ENCODE assay signal across 28 cellular contexts in the genomic region with DNA sequence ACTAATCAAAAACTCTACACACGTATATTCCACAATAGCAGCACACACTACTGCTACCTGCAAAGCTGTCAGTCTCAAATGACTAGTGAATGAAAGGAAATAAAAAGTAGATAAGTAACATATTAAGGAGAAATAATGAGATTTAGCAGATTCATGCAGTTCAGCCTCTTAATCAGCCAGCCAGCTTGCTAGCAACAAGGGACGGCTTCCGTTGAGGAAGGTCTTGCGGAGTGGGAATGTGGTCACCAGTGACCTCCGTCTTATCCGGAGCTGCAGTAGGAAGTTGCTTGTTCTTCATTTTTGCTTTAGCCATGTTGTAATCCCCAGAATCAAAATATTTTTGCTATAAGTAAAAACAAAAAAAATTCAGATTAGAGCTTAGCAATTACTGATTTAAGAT. TPM values are rescaled to one million over a fixed set of nuclear protein-coding genes. Genes with fewer than 3 reads are reported as not detected.
DNase-seq lines count a peak whose midpoint lies in the region; ATAC-seq and TF ChIP-seq lines count a peak whose summit lies in the region.
"Had no signal": no experiment of that assay in that cellular context is flagged by ENCODE, and none has a peak within 500 bp of the region (broad histone marks: within the 10 kb centered on the region; RNA-seq: fewer than 3 reads in every experiment).

No MANE protein-coding gene starts in this region.

- peaks cover under 1% of the 10 kb centered on the region for H3K9me3 Mint-ChIP-seq in dendritic cell treated with granulocyte-macrophage colony-stimulating factor and Interleukin-4, amounts not matched to agents 40 ng/mL and 50 ng/mL, for 4 days
- H3K9me3 Mint-ChIP-seq: mesothelial cell of epicardium; stimulated activated naive B cell treated with anti-CD40 and anti-IgM and Interleukin-4, amounts not matched to agents 10 μg/mL and 1 μg/mL and 100 μg/mL, for 72 hours; T-helper 1 cell treated with Interleukin-12 subunit alpha and Interleukin-12 subunit beta and Interleukin-4 antibody, amounts not matched to agents 30 μg/mL and 1 μg/mL, for 36 hours had no signal

- TF ChIP-seq CTCF in mucosa of descending colon (IDR thresholded peaks at IDR 0.05): no peak

- peak overlapping the region; percentile 83 for H3K27ac Mint-ChIP-seq in dendritic cell treated with granulocyte-macrophage colony-stimulating factor and Interleukin-4, amounts not matched to agents 40 ng/mL and 50 ng/mL, for 4 days
- H3K27ac Mint-ChIP-seq: activated naive CD8-positive, alpha-beta T cell treated with anti-CD3 and anti-CD28 coated beads, Interleukin-2, amount 10 ng/mL, durations not matched to agents 7 days and 5 days; mesothelial cell of epicardium; stimulated activated naive B cell treated with anti-CD40 and anti-IgM and Interleukin-4, amounts not matched to agents 10 μg/mL and 1 μg/mL and 100 μg/mL, for 72 hours; T-helper 1 cell treated with Interleukin-12 subunit alpha and Interleukin-12 subunit beta and Interleukin-4 antibody, amounts not matched to agents 30 μg/mL and 1 μg/mL, for 36 hours had no signal

- intact Hi-C loops in dendritic cell treated with granulocyte-macrophage colony-stimulating factor and Interleukin-4, amounts not matched to agents 40 ng/mL and 50 ng/mL, for 4 days (cut with micrococcal nuclease): no loop called here
- intact Hi-C loops in mucosa of descending colon (cut with DNase I, micrococcal nuclease): no loop called here

- no peaks in the 10 kb centered on the region for H3K4me1 ChIP-seq in mucosa of descending colon (ENCODE audit: low read depth)

- H3K27me3 Mint-ChIP-seq in dendritic cell treated with granulocyte-macrophage colony-stimulating factor and Interleukin-4, amounts not matched to agents 40 ng/mL and 50 ng/mL, for 4 days: no peaks in the 10 kb centered on the region
- H3K27me3 Mint-ChIP-seq: activated naive CD8-positive, alpha-beta T cell treated with anti-CD3 and anti-CD28 coated beads, Interleukin-2, amount 10 ng/mL, durations not matched to agents 7 days and 5 days; stimulated activated naive B cell treated with anti-CD40 and anti-IgM and Interleukin-4, amounts not matched to agents 10 μg/mL and 1 μg/mL and 100 μg/mL, for 72 hours had no signal

- H3K9me3 ChIP-seq in mucosa of descending colon: no peaks in the 10 kb centered on the region
- H3K9me3 ChIP-seq: HAP-1 had no signal

- H3K36me3 ChIP-seq in mucosa of descending colon (ENCODE audit: low read depth): no peaks in the 10 kb centered on the region

- peaks cover 22% of the 10 kb centered on the region for H3K4me1 Mint-ChIP-seq in dendritic cell treated with granulocyte-macrophage colony-stimulating factor and Interleukin-4, amounts not matched to agents 40 ng/mL and 50 ng/mL, for 4 days (ENCODE audit: low read depth)
- H3K4me1 Mint-ChIP-seq: mesothelial cell of epicardium had no signal

- no peak overlapping the region for H3K4me3 ChIP-seq in mucosa of descending colon
- H3K4me3 ChIP-seq: HAP-1, skin epidermis had no signal

- peak; percentile 77 for DNase-seq in CD1c-positive myeloid dendritic cell (ENCODE audit: extremely low spot score)
- DNase-seq in MV-4-11 (lab: John Stamatoyannopoulos, UW): peak; percentile 84
- DNase-seq in mucosa of descending colon: no peak
- no peak for DNase-seq in NCI-H2227 (lab: John Stamatoyannopoulos, UW; ENCODE audit: unreplicated experiment)
- DNase-seq: activated CD4-positive, alpha-beta T cell treated with anti-CD3 and anti-CD28 coated beads, Interleukin-2, amount 50 U/mL, for 1 hour; activated CD8-positive, alpha-beta memory T cell treated with anti-CD3 and anti-CD28 coated beads, Interleukin-2, amount 50 U/mL, for 48 hours; activated effector memory CD4-positive, alpha-beta T cell treated with Interleukin-2 at 50 U/mL for 16 hours; activated naive CD8-positive, alpha-beta T cell treated with anti-CD3 and anti-CD28 coated beads, Interleukin-2, amount 10 ng/mL, durations not matched to agents 7 days and 5 days; cerebellar nuclear complex; effector CD4-positive, alpha-beta T cell; foreskin keratinocyte; KG1; kidney; NCI-H1048; NCI-H187 treated with DMSO at 0.1 percent for 48 hours; NCI-H69; PC-3; posterior cingulate gyrus; SIG-M5; stimulated activated naive B cell treated with anti-CD40 and anti-IgM and Interleukin-4, amounts not matched to agents 10 μg/mL and 1 μg/mL and 100 μg/mL, for 72 hours had no signal

- H3K36me3 Mint-ChIP-seq in dendritic cell treated with granulocyte-macrophage colony-stimulating factor and Interleukin-4, amounts not matched to agents 40 ng/mL and 50 ng/mL, for 4 days (ENCODE audit: low read depth): peaks cover 59% of the 10 kb centered on the region

- peak overlapping the region; percentile 41 for H3K4me3 Mint-ChIP-seq in dendritic cell treated with granulocyte-macrophage colony-stimulating factor and Interleukin-4, amounts not matched to agents 40 ng/mL and 50 ng/mL, for 4 days
- H3K4me3 Mint-ChIP-seq: activated naive CD8-positive, alpha-beta T cell treated with anti-CD3 and anti-CD28 coated beads, Interleukin-2, amount 10 ng/mL, durations not matched to agents 7 days and 5 days; mesothelial cell of epicardium; stimulated activated naive B cell treated with anti-CD40 and anti-IgM and Interleukin-4, amounts not matched to agents 10 μg/mL and 1 μg/mL and 100 μg/mL, for 72 hours; T-helper 1 cell treated with Interleukin-12 subunit alpha and Interleukin-12 subunit beta and Interleukin-4 antibody, amounts not matched to agents 30 μg/mL and 1 μg/mL, for 36 hours had no signal

- ATAC-seq in mucosa of descending colon (peak; percentile 33), HG02885 (IDR thresholded peaks at IDR 0.05; ENCODE audit: poor library complexity, unreplicated experiment) (no peak), GM21526 (IDR thresholded peaks at IDR 0.05; ENCODE audit: low FRiP score, unreplicated experiment) (no peak), HG02759 (IDR thresholded peaks at IDR 0.05; ENCODE audit: unreplicated experiment) (no peak)
- ATAC-seq: foreskin keratinocyte; PC-3; stimulated activated naive B cell treated with anti-CD40 and anti-IgM and Interleukin-4, amounts not matched to agents 10 μg/mL and 1 μg/mL and 100 μg/mL, for 72 hours had no signal

RNA-seq across cellular contexts. Expression of a gene that starts 17.1 kb away (rescaled TPM):
- total RNA-seq in mucosa of descending colon: 100 to 1,000 TPM in 2 of 3 donors, 10 to 100 TPM in 1; 64.5 to 201 (median 108) TPM

RNA-seq across cellular contexts. Expression of a gene that starts 23.1 kb away (rescaled TPM):
- total RNA-seq in mucosa of descending colon: 10 to 100 TPM in 2 of 3 donors, 1 to 10 TPM in 1; 4.1 to 26.7 (median 12.6) TPM

Comparison
In these comparisons a context has a peak if more than half of its experiments do, and no peak if none do; other contexts are left out.
1. DNase-seq: peak in CD1c-positive myeloid dendritic cell (single experiment) and MV-4-11 (single experiment); none in mucosa of descending colon (0 of 3) and NCI-H2227 (single experiment).